ENCODE assay signal across 16 cellular contexts in genomic region chr19:48922548-48923490, GRCh38. TPM values are rescaled to one million over a fixed set of nuclear protein-coding genes. Genes with fewer than 3 reads are reported as not detected.
"Had no signal": no experiment of that assay in that cellular context is flagged by ENCODE, and none has a peak within 500 bp of the region (broad histone marks: within the 10 kb centered on the region; RNA-seq: fewer than 3 reads in every experiment).

No MANE protein-coding gene starts in this region.

- H3K27me3 ChIP-seq: hepatocyte, suprapubic skin had no signal

- H3K4me3 Mint-ChIP-seq: activated CD4-positive, alpha-beta memory T cell treated with anti-CD3 and anti-CD28 coated beads for 36 hours; activated T-helper 1 cell treated with anti-CD3 and anti-CD28 coated beads, Interleukin-12 subunit alpha, Interleukin-12 subunit beta, Interleukin-2, Interleukin-4 antibody, amounts not matched to agents 30 ng/mL and 10 ng/mL and 1 ng/mL, durations not matched to agents 14 hours and 24 hours and 36 hours; brain; dendritic cell treated with granulocyte-macrophage colony-stimulating factor and Interleukin-4, amounts not matched to agents 40 ng/mL and 50 ng/mL, for 4 days; effector memory CD8-positive, alpha-beta T cell; type B pancreatic cell had no signal

- H3K27ac Mint-ChIP-seq: activated CD4-positive, alpha-beta memory T cell treated with anti-CD3 and anti-CD28 coated beads for 36 hours; activated T-helper 1 cell treated with anti-CD3 and anti-CD28 coated beads, Interleukin-12 subunit alpha, Interleukin-12 subunit beta, Interleukin-2, Interleukin-4 antibody, amounts not matched to agents 30 ng/mL and 10 ng/mL and 1 ng/mL, durations not matched to agents 14 hours and 24 hours and 36 hours; dendritic cell treated with granulocyte-macrophage colony-stimulating factor and Interleukin-4, amounts not matched to agents 40 ng/mL and 50 ng/mL, for 4 days; type B pancreatic cell had no signal

- H3K27me3 Mint-ChIP-seq: activated CD4-positive, alpha-beta memory T cell treated with anti-CD3 and anti-CD28 coated beads for 36 hours; dendritic cell treated with granulocyte-macrophage colony-stimulating factor and Interleukin-4, amounts not matched to agents 40 ng/mL and 50 ng/mL, for 4 days; effector memory CD8-positive, alpha-beta T cell; type B pancreatic cell had no signal

- ATAC-seq: activated CD4-positive, CD25-positive, alpha-beta regulatory T cell treated with anti-CD3 and anti-CD28 coated beads, Interleukin-2, amount 50 U/mL, for 24 hours; effector memory CD8-positive, alpha-beta T cell; stimulated activated naive CD8-positive, alpha-beta T cell treated with anti-CD3 and anti-CD28 coated beads, Interleukin-15, Interleukin-2, amounts not matched to agents 100 U/mL and 50 U/mL, for 24 hours had no signal

- H3K9me3 ChIP-seq: suprapubic skin had no signal

- H3K27ac ChIP-seq: hepatocyte, suprapubic skin had no signal

- H3K4me2 ChIP-seq: hepatocyte, smooth muscle cell had no signal

- DNase-seq: activated CD4-positive, alpha-beta memory T cell treated with anti-CD3 and anti-CD28 coated beads for 36 hours; activated naive CD4-positive, alpha-beta T cell treated with Interleukin-2 at 50 U/mL for 16 hours; cerebellar nuclear complex; effector memory CD8-positive, alpha-beta T cell; kidney glomerular epithelial cell; stimulated activated naive CD8-positive, alpha-beta T cell treated with anti-CD3 and anti-CD28 coated beads, Interleukin-15, Interleukin-2, amounts not matched to agents 100 U/mL and 50 U/mL, for 24 hours had no signal

- H3K9me3 Mint-ChIP-seq: activated CD4-positive, alpha-beta memory T cell treated with anti-CD3 and anti-CD28 coated beads for 36 hours; activated T-helper 1 cell treated with anti-CD3 and anti-CD28 coated beads, Interleukin-12 subunit alpha, Interleukin-12 subunit beta, Interleukin-2, Interleukin-4 antibody, amounts not matched to agents 30 ng/mL and 10 ng/mL and 1 ng/mL, durations not matched to agents 14 hours and 24 hours and 36 hours; brain; dendritic cell treated with granulocyte-macrophage colony-stimulating factor and Interleukin-4, amounts not matched to agents 40 ng/mL and 50 ng/mL, for 4 days; effector memory CD8-positive, alpha-beta T cell; type B pancreatic cell had no signal

- H3K4me3 ChIP-seq: hepatocyte, smooth muscle cell, suprapubic skin had no signal

- H3K4me1 Mint-ChIP-seq: brain had no signal

- H2AFZ ChIP-seq: hepatocyte had no signal

RNA-seq across cellular contexts. Expression of gene DHDH, which starts 10.7 kb away (rescaled TPM):
- total RNA-seq: activated T-helper 1 cell treated with anti-CD3 and anti-CD28 coated beads, Interleukin-12 subunit alpha, Interleukin-12 subunit beta, Interleukin-2, Interleukin-4 antibody, amounts not matched to agents 30 ng/mL and 10 ng/mL and 1 ng/mL, durations not matched to agents 14 hours and 24 hours and 36 hours; posterior vena cava had no signal
- polyA plus RNA-seq: right cardiac atrium had no signal

RNA-seq across cellular contexts. Expression of gene TULP2, which starts 24.3 kb away (rescaled TPM):
- total RNA-seq: activated T-helper 1 cell treated with anti-CD3 and anti-CD28 coated beads, Interleukin-12 subunit alpha, Interleukin-12 subunit beta, Interleukin-2, Interleukin-4 antibody, amounts not matched to agents 30 ng/mL and 10 ng/mL and 1 ng/mL, durations not matched to agents 14 hours and 24 hours and 36 hours; hepatocyte; smooth muscle cell; suprapubic skin had no signal
- polyA plus RNA-seq: hepatocyte had no signal
